8 cellular contexts compared by ENCODE assay signal in the genomic region with DNA sequence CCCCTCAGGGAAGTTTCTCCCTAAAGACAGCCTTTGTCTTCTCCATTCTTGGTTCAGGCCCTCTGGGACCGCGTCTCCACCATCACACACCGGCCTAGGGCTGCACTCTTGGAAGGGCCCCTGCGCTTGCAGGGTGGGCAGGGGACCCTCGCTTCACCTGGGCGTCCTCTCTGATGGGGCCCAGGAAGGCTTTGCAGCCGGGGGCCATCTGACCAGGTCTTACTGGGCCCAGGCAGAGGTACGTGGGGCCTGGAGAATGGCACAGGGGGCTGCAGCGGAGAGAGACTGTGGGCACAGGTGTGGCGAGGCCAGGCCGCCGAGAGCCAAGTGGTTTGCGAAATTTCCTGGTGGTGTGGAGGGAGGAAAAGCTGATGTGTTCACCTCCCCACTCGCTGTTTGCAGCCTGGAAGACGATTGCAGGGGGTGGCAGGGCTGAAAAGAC. TPM values are rescaled to one million over a fixed set of nuclear protein-coding genes. Genes with fewer than 3 reads are reported as not detected.
DNase-seq lines count a peak whose midpoint lies in the region; ATAC-seq and TF ChIP-seq lines count a peak whose summit lies in the region.

No MANE protein-coding gene starts in this region.

- peaks cover 0 to 4% (median under 1%) of the 10 kb centered on the region in 8 donors for H3K9me3 Mint-ChIP-seq in CD4-positive, alpha-beta memory T cell
- peaks cover 5% of the 10 kb centered on the region for H3K9me3 Mint-ChIP-seq in endodermal cell

- TF ChIP-seq CTCF in endodermal cell (conservative IDR thresholded peaks at IDR 0.05) (no peak), omental fat pad (IDR thresholded peaks at IDR 0.05) (no peak)

- peak; percentile 11 for ATAC-seq in omental fat pad (ENCODE audit: low FRiP score)
- no peak for ATAC-seq in GM18502 (IDR thresholded peaks at IDR 0.05; ENCODE audit: poor library complexity, unreplicated experiment)
- no peak for ATAC-seq in GM21737 (IDR thresholded peaks at IDR 0.05; ENCODE audit: unreplicated experiment)

- peak overlapping the region; percentile 89 to 95 (median 92) for H3K4me3 Mint-ChIP-seq in CD4-positive, alpha-beta memory T cell
- H3K4me3 Mint-ChIP-seq in endodermal cell, result peak overlapping the region; percentile 81

- peaks cover 0 to 2% of the 10 kb centered on the region in 2 donors for H3K36me3 Mint-ChIP-seq in CD4-positive, alpha-beta memory T cell
- H3K36me3 Mint-ChIP-seq in endodermal cell (ENCODE audit: low read depth), result peaks cover 3% of the 10 kb centered on the region

- H3K9ac ChIP-seq in endodermal cell (ENCODE audit: extremely low read depth, low read length, poor library complexity, severe bottlenecking), result no peak overlapping the region

- H3K4me1 Mint-ChIP-seq in CD4-positive, alpha-beta memory T cell, result peaks cover 38 to 70% (median 51%) of the 10 kb centered on the region in 4 donors
- H3K4me1 Mint-ChIP-seq in endodermal cell, result peaks cover 7% of the 10 kb centered on the region

- peak overlapping the region in 1 of 2 donors; percentile 56 for H3K4me3 ChIP-seq in CD4-positive, alpha-beta memory T cell (ENCODE audit: low read length in 2 of 2)
- H3K4me3 ChIP-seq in endodermal cell (ENCODE audit: low read length), result peak overlapping the region; percentile 77

- H3K27me3 ChIP-seq in CD4-positive, alpha-beta memory T cell (ENCODE audit: insufficient read depth, low read length), result no peaks in the 10 kb centered on the region
- H3K27me3 ChIP-seq in endodermal cell (ENCODE audit: control insufficient read depth, insufficient read depth, low read length, poor library complexity, severe bottlenecking), result peaks cover 8% of the 10 kb centered on the region

- H3K27me3 Mint-ChIP-seq in CD4-positive, alpha-beta memory T cell, result no peaks in the 10 kb centered on the region
- H3K27me3 Mint-ChIP-seq in endodermal cell (ENCODE audit: insufficient read depth), result peaks cover 15% of the 10 kb centered on the region

- intact Hi-C loops in CD4-positive, alpha-beta memory T cell (cut with micrococcal nuclease), result no loop called here

- POLR2A ChIA-PET in CD4-positive, alpha-beta memory T cell (lab: Charles Lee; ENCODE audit: partially characterized antibody), result interaction anchor here (1.0 to 2.4 kb wide), 4 partner anchors 43 to 1609 kb away, joined by 3 to 8 read pairs (median 6); no protein-coding TSS in a partner anchor

- peak overlapping the region; percentile 89 to 97 (median 97) for H3K27ac Mint-ChIP-seq in CD4-positive, alpha-beta memory T cell
- no peak overlapping the region for H3K27ac Mint-ChIP-seq in endodermal cell

- H3K9me3 ChIP-seq in CD4-positive, alpha-beta memory T cell (ENCODE audit: control insufficient read depth in 1 of 2, low read length in 2 of 2), result no peaks in the 10 kb centered on the region
- H3K9me3 ChIP-seq in endodermal cell (ENCODE audit: control insufficient read depth, low read length), result no peaks in the 10 kb centered on the region

- DNase-seq in CD4-positive, alpha-beta memory T cell, result no peak
- DNase-seq in MV-4-11 (lab: John Stamatoyannopoulos, UW) (peak; percentile 45), endodermal cell (no peak), omental fat pad (ENCODE audit: low spot score) (no peak), NCI-H187 treated with DMSO at 0.1 percent for 48 hours (lab: John Stamatoyannopoulos, UW) (no peak), HuH-7.5 (ENCODE audit: low spot score) (no peak)

- 52 to 87% methylated on average over 2 to 15 of the region's 15 CpGs for WGBS in endodermal cell (ENCODE audit: insufficient coverage in 1 of 2, insufficient read length in 1 of 2), 2 experiments

- peak overlapping the region; percentile 82 for H3K27ac ChIP-seq in CD4-positive, alpha-beta memory T cell (ENCODE audit: low read depth, low read length)
- H3K27ac ChIP-seq in endodermal cell (ENCODE audit: low read depth, low read length), result no peak overlapping the region

- CTCF ChIA-PET in CD4-positive, alpha-beta memory T cell (lab: Charles Lee; ENCODE audit: partially characterized antibody), result interaction anchor here (0.9 to 1.3 kb wide), 4 partner anchors 8 to 65 kb away, joined by 3 read pairs; no protein-coding TSS in a partner anchor

- H3K4me1 ChIP-seq in CD4-positive, alpha-beta memory T cell (ENCODE audit: insufficient read depth, low read length), result peaks cover 63% of the 10 kb centered on the region
- H3K4me1 ChIP-seq in endodermal cell (ENCODE audit: control insufficient read depth, insufficient read depth, low read length), result no peaks in the 10 kb centered on the region

- H3K36me3 ChIP-seq in CD4-positive, alpha-beta memory T cell (ENCODE audit: insufficient read depth, low read length), result no peaks in the 10 kb centered on the region
- no peaks in the 10 kb centered on the region for H3K36me3 ChIP-seq in endodermal cell (ENCODE audit: control insufficient read depth, insufficient read depth, low read length)

RNA-seq across cellular contexts. Expression of a gene that starts 44.4 kb away (rescaled TPM):
- total RNA-seq in CD4-positive, alpha-beta memory T cell, result 1 to 10 TPM; 3.1 to 3.3 TPM
- polyA plus RNA-seq in CD4-positive, alpha-beta memory T cell, result 10 to 100 TPM; 15.3 to 30.3 TPM
- total RNA-seq in endodermal cell (1 to 10 TPM in 1 of 2 donors, under 1 TPM in 1; 0.31 to 1.1 TPM), omental fat pad (100 to 1,000 TPM in 2 of 4 donors, 10 to 100 TPM in 2; 40.6 to 153 (median 78.0) TPM)
- polyA plus RNA-seq in endodermal cell (2013, experiment 1 of 2), result 1.1 TPM
- polyA plus RNA-seq in endodermal cell (2013, experiment 2 of 2), result 1.6 TPM

Comparison
In these comparisons a context has a peak if more than half of its experiments do, and no peak if none do; other contexts are left out.
1. RNA of a gene that starts 44.4 kb away (total RNA-seq): 40.6 to 153 TPM in omental fat pad; 3.1 to 3.3 TPM in CD4-positive, alpha-beta memory T cell and 0.31 to 1.1 TPM in endodermal cell; every median in the first group is over 4 times any median in the second.